ENCODE assay signal across 14 cellular contexts in the genomic region with DNA sequence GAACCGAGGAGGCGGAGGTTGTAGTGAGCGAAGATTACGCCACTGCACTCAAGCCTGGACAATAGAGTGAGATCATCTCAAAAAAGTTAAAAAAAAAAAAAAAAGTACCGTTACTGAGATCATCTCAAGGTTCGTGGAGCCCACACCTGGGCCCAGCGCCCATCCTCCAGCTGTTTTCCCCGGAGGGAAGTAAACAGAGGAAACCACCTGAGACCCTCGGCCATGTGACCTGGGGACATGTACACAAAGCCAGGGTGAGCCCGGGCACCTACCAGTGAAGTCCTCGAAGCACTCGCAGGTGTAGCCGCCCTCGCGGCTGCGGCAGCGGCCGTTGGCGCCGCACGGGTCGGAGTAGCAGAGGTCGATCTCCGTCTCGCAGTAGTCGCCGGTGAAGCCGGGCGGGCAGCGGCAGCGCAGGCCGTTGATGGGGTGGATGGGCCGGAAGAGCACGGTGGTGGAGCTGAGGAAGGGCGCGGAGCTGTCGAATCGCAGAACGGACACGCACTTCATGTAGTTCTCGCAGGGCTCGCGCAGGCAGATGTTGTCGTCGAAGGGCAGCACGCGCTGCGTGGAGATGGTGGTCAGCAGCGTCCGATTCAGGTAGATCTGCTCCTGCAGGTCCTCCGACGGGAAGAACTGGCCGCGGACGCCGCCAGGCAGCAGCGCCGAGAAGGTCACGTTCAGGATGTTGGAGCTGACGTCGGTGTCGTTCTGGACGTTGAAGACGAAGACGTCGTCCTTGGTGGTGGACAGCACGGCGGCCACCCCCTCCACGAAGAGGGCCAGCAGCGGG.
DNase-seq lines count a peak whose midpoint lies in the region; ATAC-seq, FAIRE-seq and TF ChIP-seq lines count a peak whose summit lies in the region.
"Had no signal": no experiment of that assay in that cellular context is flagged by ENCODE, and none has a peak within 500 bp of the region (broad histone marks: within the 10 kb centered on the region; RNA-seq: fewer than 3 reads in every experiment).

No MANE protein-coding gene starts in this region.

- H3K4me1 Mint-ChIP-seq in natural killer cell treated with Interleukin-12 subunit alpha and Interleukin-12 subunit beta and Interleukin-15 and Interleukin-18, amount 100 ng/mL, for 72 hours (ENCODE audit: low read depth in 2 of 2) = peaks cover 0 to 2% of the 10 kb centered on the region in 2 donors

- no peak for TF ChIP-seq CTCF in bronchial epithelial cell (IDR thresholded peaks at IDR 0.05; ENCODE audit: insufficient read depth, low read length, severe bottlenecking)

- H3K36me3 ChIP-seq in bronchial epithelial cell (ENCODE audit: control insufficient read depth, insufficient read depth, low read length) = peaks cover 28% of the 10 kb centered on the region

- peaks cover 0 to 3% of the 10 kb centered on the region in 2 donors for H3K27me3 Mint-ChIP-seq in natural killer cell treated with Interleukin-12 subunit alpha and Interleukin-12 subunit beta and Interleukin-15 and Interleukin-18, amount 100 ng/mL, for 72 hours

- no peaks in the 10 kb centered on the region for H3K36me3 Mint-ChIP-seq in natural killer cell treated with Interleukin-12 subunit alpha and Interleukin-12 subunit beta and Interleukin-15 and Interleukin-18, amount 100 ng/mL, for 72 hours

- DNase-seq in NCI-H69 (lab: John Stamatoyannopoulos, UW) (peak; percentile 18), bronchial epithelial cell (ENCODE audit: low read depth) (no peak), islet precursor cell (peak; percentile 37), urothelium cell line (ENCODE audit: low spot score) (no peak), NCI-H1694 (lab: John Stamatoyannopoulos, UW) (no peak), NCI-H2227 treated with DMSO at 0.1 percent for 48 hours (lab: John Stamatoyannopoulos, UW) (no peak)
- DNase-seq in natural killer cell treated with Interleukin-12 subunit alpha and Interleukin-12 subunit beta and Interleukin-15 and Interleukin-18, amount 100 ng/mL, for 72 hours (ENCODE audit: low spot score) = no peak
- DNase-seq: H9, NCI-H1092 treated with DMSO at 0.1 percent for 48 hours, NCI-H146, NCI-H2081, NCI-H82 had no signal

- no peaks in the 10 kb centered on the region for H3K27me3 ChIP-seq in bronchial epithelial cell (ENCODE audit: control insufficient read depth, insufficient read depth, low read length)

- ATAC-seq in natural killer cell treated with Interleukin-12 subunit alpha and Interleukin-12 subunit beta and Interleukin-15 and Interleukin-18, amount 100 ng/mL, for 72 hours = no peak
- ATAC-seq: Right ventricle myocardium inferior had no signal

- no peak overlapping the region for H3K4me3 Mint-ChIP-seq in natural killer cell treated with Interleukin-12 subunit alpha and Interleukin-12 subunit beta and Interleukin-15 and Interleukin-18, amount 100 ng/mL, for 72 hours
- H3K4me3 Mint-ChIP-seq: H9 had no signal

- no peak overlapping the region for H3K27ac Mint-ChIP-seq in natural killer cell treated with Interleukin-12 subunit alpha and Interleukin-12 subunit beta and Interleukin-15 and Interleukin-18, amount 100 ng/mL, for 72 hours

- FAIRE-seq in bronchial epithelial cell (lab: Jason Lieb, UNC) = peak; percentile 32
- peak; percentile 35 for FAIRE-seq in urothelium cell line (lab: Jason Lieb, UNC)
- FAIRE-seq: D721Med had no signal

- no peaks in the 10 kb centered on the region for H3K9me3 Mint-ChIP-seq in natural killer cell treated with Interleukin-12 subunit alpha and Interleukin-12 subunit beta and Interleukin-15 and Interleukin-18, amount 100 ng/mL, for 72 hours
- H3K9me3 Mint-ChIP-seq: H9 had no signal

- no peak overlapping the region for H3K4me3 ChIP-seq in bronchial epithelial cell (ENCODE audit: low read depth, low read length)

Comparison
In these comparisons a context has a peak if more than half of its experiments do, and no peak if none do; other contexts are left out.
1. DNase-seq: peak in NCI-H69 (single experiment) and islet precursor cell (single experiment); none in bronchial epithelial cell (single experiment), urothelium cell line (single experiment), NCI-H1694 (single experiment), NCI-H2227 treated with DMSO at 0.1 percent for 48 hours (single experiment) and natural killer cell treated with Interleukin-12 subunit alpha and Interleukin-12 subunit beta and Interleukin-15 and Interleukin-18, amount 100 ng/mL, for 72 hours (single experiment).